In the genomic region with DNA sequence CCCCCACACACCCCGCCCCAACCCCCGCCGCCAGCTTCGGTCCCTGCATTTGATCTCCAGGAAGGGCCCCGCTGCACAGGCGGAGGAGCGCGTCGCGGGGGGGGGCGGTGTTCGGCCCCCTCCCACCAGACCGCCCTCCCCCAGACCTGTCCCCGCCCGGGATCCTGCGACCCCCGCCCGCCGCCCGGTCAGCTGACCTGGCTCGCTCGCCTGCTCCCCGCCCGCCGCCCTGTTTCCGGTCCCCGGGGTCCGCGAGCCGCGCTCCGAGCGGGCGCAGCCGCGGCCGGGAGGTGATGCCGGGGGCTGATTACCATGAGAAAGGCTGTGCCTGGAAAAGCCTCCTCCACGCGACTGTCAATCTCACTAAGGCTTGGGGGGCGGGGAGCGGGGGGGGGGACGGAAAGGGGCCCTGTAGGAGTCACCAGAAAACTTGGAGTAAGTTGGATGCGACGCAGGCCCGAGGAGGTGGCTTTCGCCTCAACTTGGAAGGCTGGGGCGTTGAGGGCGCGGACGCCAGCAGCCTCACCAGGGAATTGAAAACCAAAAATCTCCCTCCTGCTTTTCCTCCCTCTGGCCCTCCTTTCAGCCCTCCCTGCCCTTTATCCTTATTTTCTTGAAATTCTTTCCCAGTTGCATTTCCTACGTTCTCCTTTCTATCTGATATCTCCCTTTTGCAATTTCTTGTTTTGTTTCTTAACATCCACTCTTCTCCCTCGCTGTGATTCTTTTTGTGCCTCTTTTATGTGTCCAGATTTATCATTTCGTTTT, we compare ENCODE assay signal across 8 cellular contexts. TPM values are rescaled to one million over a fixed set of nuclear protein-coding genes. Genes with fewer than 3 reads are reported as not detected.
A peak's percentile ranks its signal among the peaks of the same experiment; 100 is the strongest.
DNase-seq lines count a peak whose midpoint lies in the region; TF ChIP-seq lines count a peak whose summit lies in the region.

No MANE protein-coding gene starts in this region.

- BruUV-seq in MCF 10A (replicated peaks; lab: Mats Ljungman, UMichigan), result no TSS peak

- H4K20me1 ChIP-seq in smooth muscle cell (ENCODE audit: low read depth), result no peaks in the 10 kb centered on the region

- H3K4me2 ChIP-seq in smooth muscle cell, result peak overlapping the region; percentile 91

- H3F3A ChIP-seq in smooth muscle cell (ENCODE audit: low read depth), result peaks cover 11% of the 10 kb centered on the region

- no peaks in the 10 kb centered on the region for H3K27me3 Mint-ChIP-seq in MCF 10A (ENCODE audit: insufficient read depth, unreplicated experiment)

- TF ChIP-seq CTCF in MCF 10A (IDR thresholded peaks at IDR 0.05; ENCODE audit: unreplicated experiment) (no peak), smooth muscle cell (IDR thresholded peaks at IDR 0.05; ENCODE audit: borderline replicate concordance, insufficient read depth, poor library complexity, severe bottlenecking) (no peak)

- peak overlapping the region; percentile 58 for H3K4me3 Mint-ChIP-seq in MCF 10A (ENCODE audit: unreplicated experiment)

- no peaks in the 10 kb centered on the region for H3K9me3 Mint-ChIP-seq in MCF 10A (ENCODE audit: unreplicated experiment)

- peak overlapping the region; percentile 55 for H3K27ac Mint-ChIP-seq in MCF 10A (ENCODE audit: low read depth, unreplicated experiment)

- peaks cover 6% of the 10 kb centered on the region for H3K4me1 Mint-ChIP-seq in MCF 10A (ENCODE audit: insufficient read depth, unreplicated experiment)

- peaks cover 36% of the 10 kb centered on the region for H3K4me1 ChIP-seq in smooth muscle cell (ENCODE audit: low read depth)

- H3K9ac ChIP-seq in smooth muscle cell (ENCODE audit: low read depth), result peak overlapping the region; percentile 73

- H3K79me2 ChIP-seq in smooth muscle cell (ENCODE audit: low read depth), result peaks cover 24% of the 10 kb centered on the region

- peak overlapping the region; percentile 46 for H3K4me3 ChIP-seq in GM08714 (ENCODE audit: low read length)
- H3K4me3 ChIP-seq in smooth muscle cell, result peak overlapping the region; percentile 65

- peak overlapping the region; percentile 94 for H2AFZ ChIP-seq in smooth muscle cell (ENCODE audit: low read depth)

- CTCF ChIA-PET in MCF 10A (lab: Yijun Ruan, JAX), result no interaction called here

- POLR2A ChIA-PET in MCF 10A (lab: Yijun Ruan, JAX), result interaction anchor here (1.2 kb wide), 1 partner anchor 30 kb away, joined by 3 read pairs; no protein-coding TSS in a partner anchor

- H3K36me3 ChIP-seq in smooth muscle cell (ENCODE audit: low read depth), result no peaks in the 10 kb centered on the region

- no peaks in the 10 kb centered on the region for H3K27me3 ChIP-seq in smooth muscle cell (ENCODE audit: low read depth)

- no peaks in the 10 kb centered on the region for H3K9me3 ChIP-seq in smooth muscle cell (replicated peaks; ENCODE audit: low read depth)

- H3K36me3 Mint-ChIP-seq in MCF 10A (ENCODE audit: insufficient read depth, unreplicated experiment), result no peaks in the 10 kb centered on the region

- intact Hi-C loops in MCF 10A (cut with micrococcal nuclease), result no loop called here

- DNase-seq in NCI-H69 (lab: John Stamatoyannopoulos, UW) (peak; percentile 25), MCF 10A (ENCODE audit: unreplicated experiment) (no peak), inferior parietal cortex (ENCODE audit: extremely low spot score) (peak; percentile 54), smooth muscle cell (lab: John Stamatoyannopoulos, UW; ENCODE audit: unreplicated experiment) (no peak), GM19238 (ENCODE audit: insufficient read length, low spot score) (no peak), ureter (ENCODE audit: low spot score) (no peak), mucosa of gallbladder (ENCODE audit: low spot score) (no peak)

- peak overlapping the region; percentile 64 for H3K27ac ChIP-seq in smooth muscle cell (ENCODE audit: low read depth)

- WGBS in smooth muscle cell (ENCODE audit: low lambda C conversion rate), result 3% methylated on average over 11 of the region's 54 CpGs

RNA-seq across cellular contexts. Expression of a gene that starts 4.5 kb away (rescaled TPM):
- total RNA-seq in MCF 10A (2022) (28.2 and 39.9 TPM in 2 replicates), smooth muscle cell (148 and 158 TPM in 2 replicates), ureter (92.4 TPM), mucosa of gallbladder (91.0 TPM)
- 50.8 and 67.5 TPM in 2 replicates for polyA plus RNA-seq in smooth muscle cell

Comparison
In these comparisons a context has a peak if more than half of its experiments do, and no peak if none do; other contexts are left out.
1. DNase-seq: peak in NCI-H69 (single experiment) and inferior parietal cortex (single experiment); none in MCF 10A (single experiment), smooth muscle cell (single experiment), GM19238 (single experiment), ureter (single experiment) and mucosa of gallbladder (single experiment).